2 cellular contexts compared by ENCODE assay signal in the genomic region with DNA sequence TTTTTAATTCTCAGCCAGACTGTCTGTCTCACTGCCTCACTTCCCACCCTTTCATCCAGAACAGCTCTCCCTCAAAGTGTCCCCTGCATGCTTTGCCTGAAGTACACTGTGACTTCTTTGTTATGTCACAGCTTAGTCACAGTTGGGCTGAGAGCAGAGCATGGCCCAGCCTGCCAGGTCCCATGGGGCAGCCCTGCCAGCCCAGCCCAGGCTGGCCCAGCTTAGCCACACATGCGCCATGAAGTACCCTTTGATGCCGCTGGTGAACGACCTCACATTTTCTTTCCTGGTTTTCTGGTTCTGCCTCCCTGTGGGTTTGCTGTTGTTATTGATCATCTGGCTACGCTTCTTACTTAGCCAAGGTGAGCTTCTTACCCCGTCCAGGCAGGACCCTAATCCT.
TF ChIP-seq lines count a peak whose summit lies in the region.

Gene ADIG, plus strand, starts transcription at position 185 of the 400 bp plus-strand sequence. Its CDS starts 54 bp downstream, at position 239.

TF ChIP-seq in A549, 52 proteins besides CTCF, POLR2A, EP300 and RAD21 (continued from another document):
- TF ChIP-seq, protein P1, sequence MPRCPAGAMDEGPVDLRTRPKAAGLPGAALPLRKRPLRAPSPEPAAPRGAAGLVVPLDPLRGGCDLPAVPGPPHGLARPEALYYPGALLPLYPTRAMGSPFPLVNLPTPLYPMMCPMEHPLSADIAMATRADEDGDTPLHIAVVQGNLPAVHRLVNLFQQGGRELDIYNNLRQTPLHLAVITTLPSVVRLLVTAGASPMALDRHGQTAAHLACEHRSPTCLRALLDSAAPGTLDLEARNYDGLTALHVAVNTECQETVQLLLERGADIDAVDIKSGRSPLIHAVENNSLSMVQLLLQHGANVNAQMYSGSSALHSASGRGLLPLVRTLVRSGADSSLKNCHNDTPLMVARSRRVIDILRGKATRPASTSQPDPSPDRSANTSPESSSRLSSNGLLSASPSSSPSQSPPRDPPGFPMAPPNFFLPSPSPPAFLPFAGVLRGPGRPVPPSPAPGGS (IDR thresholded peaks at IDR 0.05) = no peak
- TF ChIP-seq HOXB5 (CRISPR knock-in tag; IDR thresholded peaks at IDR 0.05) = no peak
- no peak for TF ChIP-seq ZC3H11A (IDR thresholded peaks at IDR 0.05)
- TF ChIP-seq JUNB (IDR thresholded peaks at IDR 0.05) = no peak
- TF ChIP-seq, protein P2, sequence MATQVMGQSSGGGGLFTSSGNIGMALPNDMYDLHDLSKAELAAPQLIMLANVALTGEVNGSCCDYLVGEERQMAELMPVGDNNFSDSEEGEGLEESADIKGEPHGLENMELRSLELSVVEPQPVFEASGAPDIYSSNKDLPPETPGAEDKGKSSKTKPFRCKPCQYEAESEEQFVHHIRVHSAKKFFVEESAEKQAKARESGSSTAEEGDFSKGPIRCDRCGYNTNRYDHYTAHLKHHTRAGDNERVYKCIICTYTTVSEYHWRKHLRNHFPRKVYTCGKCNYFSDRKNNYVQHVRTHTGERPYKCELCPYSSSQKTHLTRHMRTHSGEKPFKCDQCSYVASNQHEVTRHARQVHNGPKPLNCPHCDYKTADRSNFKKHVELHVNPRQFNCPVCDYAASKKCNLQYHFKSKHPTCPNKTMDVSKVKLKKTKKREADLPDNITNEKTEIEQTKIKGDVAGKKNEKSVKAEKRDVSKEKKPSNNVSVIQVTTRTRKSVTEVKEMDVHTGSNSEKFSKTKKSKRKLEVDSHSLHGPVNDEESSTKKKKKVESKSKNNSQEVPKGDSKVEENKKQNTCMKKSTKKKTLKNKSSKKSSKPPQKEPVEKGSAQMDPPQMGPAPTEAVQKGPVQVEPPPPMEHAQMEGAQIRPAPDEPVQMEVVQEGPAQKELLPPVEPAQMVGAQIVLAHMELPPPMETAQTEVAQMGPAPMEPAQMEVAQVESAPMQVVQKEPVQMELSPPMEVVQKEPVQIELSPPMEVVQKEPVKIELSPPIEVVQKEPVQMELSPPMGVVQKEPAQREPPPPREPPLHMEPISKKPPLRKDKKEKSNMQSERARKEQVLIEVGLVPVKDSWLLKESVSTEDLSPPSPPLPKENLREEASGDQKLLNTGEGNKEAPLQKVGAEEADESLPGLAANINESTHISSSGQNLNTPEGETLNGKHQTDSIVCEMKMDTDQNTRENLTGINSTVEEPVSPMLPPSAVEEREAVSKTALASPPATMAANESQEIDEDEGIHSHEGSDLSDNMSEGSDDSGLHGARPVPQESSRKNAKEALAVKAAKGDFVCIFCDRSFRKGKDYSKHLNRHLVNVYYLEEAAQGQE (IDR thresholded peaks at IDR 0.05) = no peak
- no peak for TF ChIP-seq POLR2AphosphoS2 (conservative IDR thresholded peaks at IDR 0.05; ENCODE audit: low read length)
- no peak for TF ChIP-seq ESRRA (IDR thresholded peaks at IDR 0.05; ENCODE audit: borderline replicate concordance, low read length)
- TF ChIP-seq HEYL (CRISPR knock-in tag; IDR thresholded peaks at IDR 0.05) = no peak
- TF ChIP-seq RFX5 (IDR thresholded peaks at IDR 0.05) = no peak
- no peak for TF ChIP-seq EHMT2 (IDR thresholded peaks at IDR 0.05; ENCODE audit: low read depth)
- no peak for TF ChIP-seq TP53 (CRISPR knock-in tag; IDR thresholded peaks at IDR 0.05)
- TF ChIP-seq PHF8 (IDR thresholded peaks at IDR 0.05; ENCODE audit: borderline replicate concordance, low read depth) = no peak

TF ChIP-seq in HEK293, 187 proteins besides CTCF, POLR2A, EP300 and RAD21 (continued from another document):
- peak; percentile 86 for TF ChIP-seq ZNF449 (tag by site-specific recombination; IDR thresholded peaks at IDR 0.05)
- TF ChIP-seq ZNF600 (tag by site-specific recombination; IDR thresholded peaks at IDR 0.05) = peak; percentile 55
